ENCODE assay signal across 2 cellular contexts in genomic region chr2:27776097-27776496, GRCh38.
TF ChIP-seq lines count a peak whose summit lies in the region.

No MANE protein-coding gene starts in this region.

TF ChIP-seq in A549, 52 proteins besides CTCF, POLR2A, EP300 and RAD21 (continued from another document):
- TF ChIP-seq NFE2L2 (conservative IDR thresholded peaks at IDR 0.05; ENCODE audit: low read length) (no peak), ELK1 (IDR thresholded peaks at IDR 0.05; ENCODE audit: low read depth, low read length) (no peak), PBX3 (IDR thresholded peaks at IDR 0.05) (no peak), NPAS2 (CRISPR knock-in tag; IDR thresholded peaks at IDR 0.05; ENCODE audit: borderline replicate concordance) (no peak), USF2 (IDR thresholded peaks at IDR 0.05) (no peak), BHLHE40 (IDR thresholded peaks at IDR 0.05; ENCODE audit: low read depth, low read length) (no peak), EHMT2 (IDR thresholded peaks at IDR 0.05; ENCODE audit: low read depth) (no peak), GATA3 (IDR thresholded peaks at IDR 0.05; ENCODE audit: borderline replicate concordance) (no peak), RARB (CRISPR knock-in tag; IDR thresholded peaks at IDR 0.05) (no peak), HEYL (CRISPR knock-in tag; IDR thresholded peaks at IDR 0.05) (no peak), HMGXB4 (CRISPR knock-in tag; IDR thresholded peaks at IDR 0.05; ENCODE audit: borderline replicate concordance) (no peak)
TF ChIP-seq in A549: peak in this region for 0.

TF ChIP-seq in IMR-90, 13 proteins besides CTCF, POLR2A, EP300 and RAD21 (continued from another document):
- no peak for TF ChIP-seq SMC3 (IDR thresholded peaks at IDR 0.05; ENCODE audit: low read depth, low read length)
- no peak for TF ChIP-seq MAFK (IDR thresholded peaks at IDR 0.05; ENCODE audit: low read depth, low read length)
